25 cellular contexts compared by ENCODE assay signal in genomic region chr2:167987558-167987957, GRCh38.
DNase-seq lines count a peak whose midpoint lies in the region; ATAC-seq and TF ChIP-seq lines count a peak whose summit lies in the region.
"Had no signal": no experiment of that assay in that cellular context is flagged by ENCODE, and none has a peak within 500 bp of the region (broad histone marks: within the 10 kb centered on the region; RNA-seq: fewer than 3 reads in every experiment).

No MANE protein-coding gene starts in this region.

- ATAC-seq in HG02759 (IDR thresholded peaks at IDR 0.05; ENCODE audit: unreplicated experiment): peak; percentile 50
- ATAC-seq in HG02763 (IDR thresholded peaks at IDR 0.05; ENCODE audit: unreplicated experiment): no peak
- ATAC-seq: A549, SK-N-SH treated with all-trans-retinoic acid at 6 μM for 48 hours had no signal

- TF ChIP-seq POLR2A in NB4 (IDR thresholded peaks at IDR 0.05; ENCODE audit: extremely low read depth, insufficient read length) (no peak), esophagus muscularis mucosa (IDR thresholded peaks at IDR 0.05; ENCODE audit: low read depth) (no peak)

- intact Hi-C loops in esophagus muscularis mucosa (cut with DNase I) (no loop called here), head of caudate nucleus (cut with DNase I) (no loop called here)

- no peak overlapping the region for H3K4me3 ChIP-seq in NB4 (ENCODE audit: low read depth, low read length)
- no peak overlapping the region for H3K4me3 ChIP-seq in esophagus muscularis mucosa
- H3K4me3 ChIP-seq: A549; BLaER1 treated with 17β-estradiol and CSF1 and Interleukin-3, amounts not matched to agents 10 nM and 100 nM; Peyer's patch had no signal

- WGBS in esophagus muscularis mucosa: 92% methylated on average over 1 of the region's 1 CpG

- no peak for TF ChIP-seq EP300 in esophagus muscularis mucosa (IDR thresholded peaks at IDR 0.05)

- DNase-seq in NB4 (ENCODE audit: low read depth): peak; percentile 21
- peak; percentile 41 for DNase-seq in NOMO-1 treated with dmso at 0.1 percent for 144 hours (lab: John Stamatoyannopoulos, UW; ENCODE audit: unreplicated experiment)
- peak; percentile 72 for DNase-seq in esophagus muscularis mucosa (ENCODE audit: extremely low spot score)
- DNase-seq in putamen (ENCODE audit: low spot score): no peak
- DNase-seq in head of caudate nucleus: no peak
- DNase-seq: AML-193; CD4-positive, alpha-beta T cell; DMS53; HCEC 1CT; Karpas-422; NCI-H1048; NCI-H1417; NCI-H1694; NCI-H2029 treated with DMSO at 0.1 percent for 48 hours; NCI-H2227 treated with DMSO at 0.1 percent for 48 hours; NCI-H510A; OCI-M1; Peyer's patch; SHP77 treated with DMSO at 0.1 percent for 48 hours; T-helper 2 cell had no signal

- no peak overlapping the region for H3K27ac ChIP-seq in esophagus muscularis mucosa (replicated peaks in 1 of 4)
- H3K27ac ChIP-seq: A549; BLaER1 treated with 17β-estradiol and CSF1 and Interleukin-3, amounts not matched to agents 10 nM and 100 nM; Peyer's patch had no signal

- TF ChIP-seq CTCF in NB4 (IDR thresholded peaks at IDR 0.05; ENCODE audit: low read depth, low read length): no peak
- no peak for TF ChIP-seq CTCF in esophagus muscularis mucosa (IDR thresholded peaks at IDR 0.05)

- peaks cover 0 to 17% (median 12%) of the 10 kb centered on the region in 4 donors for H3K4me1 ChIP-seq in esophagus muscularis mucosa
- H3K4me1 ChIP-seq: A549, Peyer's patch had no signal

- H3K9me3 ChIP-seq in esophagus muscularis mucosa: no peaks in the 10 kb centered on the region
- H3K9me3 ChIP-seq: A549; BLaER1 treated with 17β-estradiol and CSF1 and Interleukin-3, amounts not matched to agents 10 nM and 100 nM; Peyer's patch had no signal

- H3K36me3 ChIP-seq in esophagus muscularis mucosa: peaks cover 0 to 10% (median 5%) of the 10 kb centered on the region in 4 donors
- H3K36me3 ChIP-seq: Peyer's patch had no signal

- H3K27me3 ChIP-seq in esophagus muscularis mucosa: no peaks in the 10 kb centered on the region
- H3K27me3 ChIP-seq: BLaER1 treated with 17β-estradiol and CSF1 and Interleukin-3, amounts not matched to agents 10 nM and 100 nM; Peyer's patch had no signal

Comparison
In these comparisons a context has a peak if more than half of its experiments do, and no peak if none do; other contexts are left out.
1. DNase-seq: peak in NB4 (single experiment), NOMO-1 treated with dmso at 0.1 percent for 144 hours (single experiment) and esophagus muscularis mucosa (single experiment); none in putamen (single experiment) and head of caudate nucleus (0 of 42).